ENCODE assay signal across 10 cellular contexts in genomic region chr2:232321156-232321816, GRCh38. TPM values are rescaled to one million over a fixed set of nuclear protein-coding genes. Genes with fewer than 3 reads are reported as not detected.
DNase-seq lines count a peak whose midpoint lies in the region; ATAC-seq lines count a peak whose summit lies in the region.
"Had no signal": no experiment of that assay in that cellular context is flagged by ENCODE, and none has a peak within 500 bp of the region (broad histone marks: within the 10 kb centered on the region; RNA-seq: fewer than 3 reads in every experiment).

No MANE protein-coding gene starts in this region.

- H3K27ac Mint-ChIP-seq in activated CD4-positive, alpha-beta memory T cell treated with anti-CD3 and anti-CD28 coated beads for 36 hours: peak overlapping the region; percentile 79

- H3K36me3 ChIP-seq in H7 (replicated peaks; ENCODE audit: control insufficient read depth, insufficient read depth, low read length): no peaks in the 10 kb centered on the region
- H3K36me3 ChIP-seq: ovary, suprapubic skin had no signal

- H3K27me3 Mint-ChIP-seq in activated CD4-positive, alpha-beta memory T cell treated with anti-CD3 and anti-CD28 coated beads for 36 hours: no peaks in the 10 kb centered on the region

- H3K4me3 ChIP-seq in H7 (ENCODE audit: insufficient read depth, low read depth, low read length): no peak overlapping the region
- H3K4me3 ChIP-seq: ovary, suprapubic skin had no signal

- peaks cover 57% of the 10 kb centered on the region for H3K4me1 Mint-ChIP-seq in activated CD4-positive, alpha-beta memory T cell treated with anti-CD3 and anti-CD28 coated beads for 36 hours (ENCODE audit: low read depth)

- ATAC-seq in HG02870 (IDR thresholded peaks at IDR 0.05; ENCODE audit: unreplicated experiment) (no peak), HG03521 (IDR thresholded peaks at IDR 0.05; ENCODE audit: unreplicated experiment) (no peak), HG02970 (IDR thresholded peaks at IDR 0.05; ENCODE audit: low FRiP score, unreplicated experiment) (no peak)

- no peaks in the 10 kb centered on the region for H3K9me3 Mint-ChIP-seq in activated CD4-positive, alpha-beta memory T cell treated with anti-CD3 and anti-CD28 coated beads for 36 hours

- DNase-seq in H7: peak; percentile 76
- DNase-seq in activated CD4-positive, alpha-beta memory T cell treated with anti-CD3 and anti-CD28 coated beads for 36 hours: peak; percentile 81
- DNase-seq in effector CD8-positive, alpha-beta T cell (lab: John Stamatoyannopoulos, UW): peak; percentile 26
- DNase-seq in stimulated activated CD4-positive, alpha-beta T cell treated with anti-CD3 and anti-CD28 coated beads, Interleukin-2, amount 100 ng/mL, for 24 hours: peak; percentile 56 to 69
- no peak for DNase-seq in NCI-H2081 treated with DMSO at 0.1 percent for 48 hours (lab: John Stamatoyannopoulos, UW)
- DNase-seq: ovary had no signal

- CTCF ChIA-PET in activated CD4-positive, alpha-beta memory T cell treated with anti-CD3 and anti-CD28 coated beads for 36 hours (lab: Charles Lee): interaction anchor here (1.0 to 2.0 kb wide), 7 partner anchors 15 to 395 kb away, joined by 3 to 10 read pairs (median 5); partner anchors contain the start of gene NPPC

- peak overlapping the region; percentile 57 for H3K4me3 Mint-ChIP-seq in activated CD4-positive, alpha-beta memory T cell treated with anti-CD3 and anti-CD28 coated beads for 36 hours

- no peaks in the 10 kb centered on the region for H3K27me3 ChIP-seq in H7 (ENCODE audit: control insufficient read depth, insufficient read depth, low read length)
- H3K27me3 ChIP-seq: ovary, suprapubic skin had no signal

- POLR2A ChIA-PET in activated CD4-positive, alpha-beta memory T cell treated with anti-CD3 and anti-CD28 coated beads for 36 hours (lab: Charles Lee): no interaction called here

- H3K36me3 Mint-ChIP-seq in activated CD4-positive, alpha-beta memory T cell treated with anti-CD3 and anti-CD28 coated beads for 36 hours: no peaks in the 10 kb centered on the region

- intact Hi-C loops in activated CD4-positive, alpha-beta memory T cell treated with anti-CD3 and anti-CD28 coated beads for 36 hours (cut with micrococcal nuclease): no loop called here

RNA-seq across cellular contexts. Expression of gene ALPP, which starts 57.3 kb away (rescaled TPM):
- 0.15 and 0.69 TPM in 2 replicates for total RNA-seq in H7 (2014; rRNA removed; shearing (Covaris generic))
- not detected for total RNA-seq in activated CD4-positive, alpha-beta memory T cell treated with anti-CD3 and anti-CD28 coated beads for 36 hours
- total RNA-seq: suprapubic skin had no signal
